ENCODE assay signal across 34 cellular contexts in genomic region chr13:32495841-32496240, GRCh38. TPM values are rescaled to one million over a fixed set of nuclear protein-coding genes. Genes with fewer than 3 reads are reported as not detected.
DNase-seq lines count a peak whose midpoint lies in the region; ATAC-seq and TF ChIP-seq lines count a peak whose summit lies in the region.
"Had no signal": no experiment of that assay in that cellular context is flagged by ENCODE, and none has a peak within 500 bp of the region (broad histone marks: within the 10 kb centered on the region; RNA-seq: fewer than 3 reads in every experiment).

No MANE protein-coding gene starts in this region.

- no peak overlapping the region for H3K27ac Mint-ChIP-seq in GM23338
- H3K27ac Mint-ChIP-seq: B cell; CD14-positive monocyte; CD4-positive, alpha-beta T cell; CD4-positive, CD25-positive, alpha-beta regulatory T cell; CD8-positive, alpha-beta T cell had no signal

- no peak for TF ChIP-seq CTCF in GM23338 (conservative IDR thresholded peaks at IDR 0.05; ENCODE audit: low read depth in 2 of 2)

- H2BK120ac ChIP-seq in trophoblast cell (ENCODE audit: insufficient read depth, low read length, poor library complexity), result no peak overlapping the region

- no CpG with 5 or more reads among the region's 4 CpGs for WGBS in trophoblast cell (ENCODE audit: extremely low coverage, insufficient coverage, insufficient read length)

- H3K9ac ChIP-seq in trophoblast cell (ENCODE audit: low read length), result no peak overlapping the region
- H3K9ac ChIP-seq: BLaER1; BLaER1 treated with 17β-estradiol and CSF1 and Interleukin-3, amounts not matched to agents 10 nM and 100 nM had no signal

- no peaks in the 10 kb centered on the region for H3K4me1 ChIP-seq in GM23338 (ENCODE audit: insufficient read depth)
- peaks cover 0 to 3% of the 10 kb centered on the region in 2 experiments for H3K4me1 ChIP-seq in trophoblast cell (ENCODE audit: control insufficient read depth in 1 of 2, insufficient read depth in 2 of 2, low read length in 2 of 2)
- H3K4me1 ChIP-seq: A549; BLaER1; BLaER1 treated with 17β-estradiol and CSF1 and Interleukin-3, amounts not matched to agents 10 nM and 100 nM; Caco-2 had no signal

- no peak overlapping the region for H3K4me2 ChIP-seq in GM23338
- no peak overlapping the region for H3K4me2 ChIP-seq in trophoblast cell (ENCODE audit: low read length)
- H3K4me2 ChIP-seq: A549; BLaER1; BLaER1 treated with 17β-estradiol and CSF1 and Interleukin-3, amounts not matched to agents 10 nM and 100 nM had no signal

- peaks cover 3% of the 10 kb centered on the region for H3K27me3 Mint-ChIP-seq in GM23338 (ENCODE audit: insufficient read depth, low read depth, poor library complexity)
- H3K27me3 Mint-ChIP-seq: B cell; CD4-positive, alpha-beta memory T cell; CD4-positive, alpha-beta T cell; CD4-positive, CD25-positive, alpha-beta regulatory T cell; CD8-positive, alpha-beta memory T cell had no signal

- no peak overlapping the region for H3K14ac ChIP-seq in trophoblast cell (ENCODE audit: low read length)

- peak; percentile 35; the same call in 2 of the 3 replicates for ATAC-seq in GM23338
- ATAC-seq in left lobe of liver, result peak; percentile 51
- no peak for ATAC-seq in HG03342 (IDR thresholded peaks at IDR 0.05; ENCODE audit: unreplicated experiment)
- ATAC-seq in HG03108 (IDR thresholded peaks at IDR 0.05; ENCODE audit: unreplicated experiment), result no peak
- ATAC-seq: A549; CD8-positive, alpha-beta T cell had no signal

- H2AK5ac ChIP-seq in trophoblast cell (ENCODE audit: low read length), result no peak overlapping the region

- H4K91ac ChIP-seq in trophoblast cell (ENCODE audit: low read depth, low read length), result no peak overlapping the region

- DNase-seq in GM23338 (ENCODE audit: low spot score), result no peak
- peak; percentile 7 for DNase-seq in cerebellum (ENCODE audit: low spot score)
- no peak for DNase-seq in left lobe of liver (ENCODE audit: low spot score)
- no peak for DNase-seq in trophoblast cell
- no peak for DNase-seq in activated CD4-positive, CD25-positive, alpha-beta regulatory T cell (lab: John Stamatoyannopoulos, UW)
- DNase-seq in NCI-H146 (lab: John Stamatoyannopoulos, UW), result no peak
- DNase-seq: 8988T; ACHN; AML-193; BE2C; Caco-2; Calu3; CD4-positive, alpha-beta memory T cell; CD4-positive, alpha-beta T cell; CD4-positive, CD25-positive, alpha-beta regulatory T cell; CD8-positive, alpha-beta memory T cell; CD8-positive, alpha-beta T cell; COR-L47; DMS 273 treated with DMSO at 0.1 percent for 48 hours; DMS153; DMS53; DMS79; DMS79 treated with DMSO at 0.1 percent for 48 hours; DND-41; EL had no signal

- no peaks in the 10 kb centered on the region for H3K27me3 ChIP-seq in GM23338 (ENCODE audit: insufficient read depth)
- H3K27me3 ChIP-seq in trophoblast cell (ENCODE audit: insufficient read depth, low read length), result no peaks in the 10 kb centered on the region
- H3K27me3 ChIP-seq: BE2C; BLaER1; BLaER1 treated with 17β-estradiol and CSF1 and Interleukin-3, amounts not matched to agents 10 nM and 100 nM had no signal

- H3K4me3 Mint-ChIP-seq in GM23338, result no peak overlapping the region
- H3K4me3 Mint-ChIP-seq: B cell; CD14-positive monocyte; CD4-positive, alpha-beta memory T cell; CD4-positive, alpha-beta T cell; CD4-positive, CD25-positive, alpha-beta regulatory T cell; CD8-positive, alpha-beta memory T cell; CD8-positive, alpha-beta T cell had no signal

- H3K9me3 ChIP-seq in trophoblast cell (ENCODE audit: insufficient read depth, low read depth, low read length), result no peaks in the 10 kb centered on the region
- H3K9me3 ChIP-seq: A549; BE2C; BLaER1; BLaER1 treated with 17β-estradiol and CSF1 and Interleukin-3, amounts not matched to agents 10 nM and 100 nM; Caco-2 had no signal

- peaks cover 13% of the 10 kb centered on the region; the same call in 1 of the 2 replicates for H4K20me1 ChIP-seq in GM23338 (replicated peaks; ENCODE audit: insufficient read depth)
- H4K20me1 ChIP-seq: BLaER1 had no signal

- no peaks in the 10 kb centered on the region for H3K79me1 ChIP-seq in trophoblast cell (ENCODE audit: low read length)

- H3K4me1 Mint-ChIP-seq in GM23338, result no peaks in the 10 kb centered on the region
- H3K4me1 Mint-ChIP-seq: B cell, CD14-positive monocyte had no signal

- H2AFZ ChIP-seq in GM23338 (no peak overlapping the region), trophoblast cell (ENCODE audit: insufficient read depth, low read length, poor library complexity) (no peak overlapping the region)

- no peaks in the 10 kb centered on the region for H3K36me3 Mint-ChIP-seq in GM23338 (ENCODE audit: low read depth)
- H3K36me3 Mint-ChIP-seq: CD4-positive, alpha-beta memory T cell; CD4-positive, CD25-positive, alpha-beta regulatory T cell; CD8-positive, alpha-beta T cell had no signal

- no peak overlapping the region for H3K18ac ChIP-seq in trophoblast cell (ENCODE audit: low read length)

- H4K8ac ChIP-seq in trophoblast cell (ENCODE audit: low read depth, low read length), result no peak overlapping the region

- no peak overlapping the region for H2BK12ac ChIP-seq in trophoblast cell (ENCODE audit: low read length)

- no peaks in the 10 kb centered on the region for H3K9me2 ChIP-seq in GM23338 (ENCODE audit: insufficient read depth)

- peak overlapping the region; percentile 24 for H4K12ac ChIP-seq in trophoblast cell (ENCODE audit: low read depth, low read length)

- no peak overlapping the region for H3K4ac ChIP-seq in trophoblast cell (ENCODE audit: low read depth, low read length)

- H2BK5ac ChIP-seq in trophoblast cell (ENCODE audit: low read depth, low read length, poor library complexity), result no peak overlapping the region

- no peak overlapping the region for H3K23ac ChIP-seq in trophoblast cell (ENCODE audit: low read length)

- H3K36me3 ChIP-seq in GM23338 (ENCODE audit: insufficient read depth) (no peaks in the 10 kb centered on the region), trophoblast cell (ENCODE audit: control insufficient read depth in 1 of 2, insufficient read depth in 2 of 2, low read length in 2 of 2) (no peaks in the 10 kb centered on the region)
- H3K36me3 ChIP-seq: BE2C, BLaER1 had no signal

- H3K79me2 ChIP-seq in GM23338 (replicated peaks; ENCODE audit: insufficient read depth) (no peaks in the 10 kb centered on the region), trophoblast cell (ENCODE audit: control insufficient read depth, insufficient read depth, low read length, poor library complexity) (no peaks in the 10 kb centered on the region)

- H3K27ac ChIP-seq in GM23338 (ENCODE audit: low read depth) (no peak overlapping the region), trophoblast cell (ENCODE audit: low read depth, low read length) (no peak overlapping the region)
- H3K27ac ChIP-seq: 22Rv1; A549; BLaER1; BLaER1 treated with 17β-estradiol and CSF1 and Interleukin-3, amounts not matched to agents 10 nM and 100 nM; C4-2B had no signal

- H3K4me3 ChIP-seq in GM23338 (no peak overlapping the region), trophoblast cell (ENCODE audit: low read depth, low read length) (no peak overlapping the region)
- H3K4me3 ChIP-seq: A549; BLaER1; BLaER1 treated with 17β-estradiol and CSF1 and Interleukin-3, amounts not matched to agents 10 nM and 100 nM had no signal

- H3K9me3 Mint-ChIP-seq in GM23338, result no peaks in the 10 kb centered on the region
- H3K9me3 Mint-ChIP-seq: CD4-positive, alpha-beta memory T cell; CD4-positive, alpha-beta T cell; CD8-positive, alpha-beta memory T cell; CD8-positive, alpha-beta T cell had no signal

- no peaks in the 10 kb centered on the region for H3F3A ChIP-seq in GM23338 (replicated peaks; ENCODE audit: low read depth)

RNA-seq across cellular contexts. Expression of gene N4BP2L2, which starts 42.8 kb away (rescaled TPM):
- 63.1 and 82.5 TPM in 2 replicates for total RNA-seq in GM23338 (2014; rRNA removed; shearing (Covaris generic))
- 149 and 160 TPM in 2 replicates for polyA plus RNA-seq in GM23338 (2016; fragmentation: Nextera tagmentation; extraction: Ambion mirVana)
- total RNA-seq in cerebellum (172 TPM), left lobe of liver (47.5 TPM)
- polyA plus RNA-seq in trophoblast cell (2013), result 72.2 and 73.0 TPM in 2 replicates

Comparison
In these comparisons a context has a peak if more than half of its experiments do, and no peak if none do; other contexts are left out.
1. ATAC-seq: peak in GM23338 (single experiment) and left lobe of liver (single experiment); none in HG03342 (single experiment) and HG03108 (single experiment).